1 cellular context compared by ENCODE assay signal in the genomic region with DNA sequence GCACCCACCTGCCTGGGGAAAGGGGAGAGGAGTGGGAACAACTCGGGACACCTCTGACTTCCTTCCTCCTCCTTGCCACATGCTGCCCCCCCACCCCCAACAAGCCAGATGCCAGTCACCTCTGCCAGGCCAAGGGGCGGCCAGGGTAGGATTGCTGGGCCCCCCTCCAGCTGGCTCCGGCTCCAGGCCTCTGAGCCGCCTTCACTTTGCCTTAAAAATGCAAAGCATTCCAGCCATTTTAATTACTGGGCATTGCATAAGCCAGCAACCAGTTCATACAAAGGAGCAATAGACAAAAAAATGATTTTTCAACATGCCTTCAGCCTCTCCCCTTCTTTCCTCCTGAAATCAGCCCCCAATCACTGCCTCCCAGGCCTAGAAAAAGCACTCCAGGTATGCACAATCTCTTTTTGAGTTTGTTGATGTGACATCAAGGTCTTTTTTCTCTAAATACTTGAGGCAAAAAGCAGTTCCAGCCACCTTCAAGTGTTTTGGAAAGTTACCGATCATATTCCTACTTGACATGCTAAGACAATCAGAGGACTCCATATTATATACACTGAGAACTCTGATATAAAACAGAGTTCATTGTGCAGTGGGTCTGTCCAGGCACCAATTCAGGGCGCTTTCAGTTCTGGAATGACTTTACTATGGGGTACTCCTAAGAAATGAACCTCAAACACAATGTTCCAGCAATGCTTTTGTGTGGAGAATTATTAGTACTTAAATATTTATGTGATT.
TF ChIP-seq lines count a peak whose summit lies in the region.

No MANE protein-coding gene starts in this region.

TF ChIP-seq in GM23338, 12 proteins besides CTCF, POLR2A, EP300 and RAD21 (continued from another document):
- TF ChIP-seq, protein P1, sequence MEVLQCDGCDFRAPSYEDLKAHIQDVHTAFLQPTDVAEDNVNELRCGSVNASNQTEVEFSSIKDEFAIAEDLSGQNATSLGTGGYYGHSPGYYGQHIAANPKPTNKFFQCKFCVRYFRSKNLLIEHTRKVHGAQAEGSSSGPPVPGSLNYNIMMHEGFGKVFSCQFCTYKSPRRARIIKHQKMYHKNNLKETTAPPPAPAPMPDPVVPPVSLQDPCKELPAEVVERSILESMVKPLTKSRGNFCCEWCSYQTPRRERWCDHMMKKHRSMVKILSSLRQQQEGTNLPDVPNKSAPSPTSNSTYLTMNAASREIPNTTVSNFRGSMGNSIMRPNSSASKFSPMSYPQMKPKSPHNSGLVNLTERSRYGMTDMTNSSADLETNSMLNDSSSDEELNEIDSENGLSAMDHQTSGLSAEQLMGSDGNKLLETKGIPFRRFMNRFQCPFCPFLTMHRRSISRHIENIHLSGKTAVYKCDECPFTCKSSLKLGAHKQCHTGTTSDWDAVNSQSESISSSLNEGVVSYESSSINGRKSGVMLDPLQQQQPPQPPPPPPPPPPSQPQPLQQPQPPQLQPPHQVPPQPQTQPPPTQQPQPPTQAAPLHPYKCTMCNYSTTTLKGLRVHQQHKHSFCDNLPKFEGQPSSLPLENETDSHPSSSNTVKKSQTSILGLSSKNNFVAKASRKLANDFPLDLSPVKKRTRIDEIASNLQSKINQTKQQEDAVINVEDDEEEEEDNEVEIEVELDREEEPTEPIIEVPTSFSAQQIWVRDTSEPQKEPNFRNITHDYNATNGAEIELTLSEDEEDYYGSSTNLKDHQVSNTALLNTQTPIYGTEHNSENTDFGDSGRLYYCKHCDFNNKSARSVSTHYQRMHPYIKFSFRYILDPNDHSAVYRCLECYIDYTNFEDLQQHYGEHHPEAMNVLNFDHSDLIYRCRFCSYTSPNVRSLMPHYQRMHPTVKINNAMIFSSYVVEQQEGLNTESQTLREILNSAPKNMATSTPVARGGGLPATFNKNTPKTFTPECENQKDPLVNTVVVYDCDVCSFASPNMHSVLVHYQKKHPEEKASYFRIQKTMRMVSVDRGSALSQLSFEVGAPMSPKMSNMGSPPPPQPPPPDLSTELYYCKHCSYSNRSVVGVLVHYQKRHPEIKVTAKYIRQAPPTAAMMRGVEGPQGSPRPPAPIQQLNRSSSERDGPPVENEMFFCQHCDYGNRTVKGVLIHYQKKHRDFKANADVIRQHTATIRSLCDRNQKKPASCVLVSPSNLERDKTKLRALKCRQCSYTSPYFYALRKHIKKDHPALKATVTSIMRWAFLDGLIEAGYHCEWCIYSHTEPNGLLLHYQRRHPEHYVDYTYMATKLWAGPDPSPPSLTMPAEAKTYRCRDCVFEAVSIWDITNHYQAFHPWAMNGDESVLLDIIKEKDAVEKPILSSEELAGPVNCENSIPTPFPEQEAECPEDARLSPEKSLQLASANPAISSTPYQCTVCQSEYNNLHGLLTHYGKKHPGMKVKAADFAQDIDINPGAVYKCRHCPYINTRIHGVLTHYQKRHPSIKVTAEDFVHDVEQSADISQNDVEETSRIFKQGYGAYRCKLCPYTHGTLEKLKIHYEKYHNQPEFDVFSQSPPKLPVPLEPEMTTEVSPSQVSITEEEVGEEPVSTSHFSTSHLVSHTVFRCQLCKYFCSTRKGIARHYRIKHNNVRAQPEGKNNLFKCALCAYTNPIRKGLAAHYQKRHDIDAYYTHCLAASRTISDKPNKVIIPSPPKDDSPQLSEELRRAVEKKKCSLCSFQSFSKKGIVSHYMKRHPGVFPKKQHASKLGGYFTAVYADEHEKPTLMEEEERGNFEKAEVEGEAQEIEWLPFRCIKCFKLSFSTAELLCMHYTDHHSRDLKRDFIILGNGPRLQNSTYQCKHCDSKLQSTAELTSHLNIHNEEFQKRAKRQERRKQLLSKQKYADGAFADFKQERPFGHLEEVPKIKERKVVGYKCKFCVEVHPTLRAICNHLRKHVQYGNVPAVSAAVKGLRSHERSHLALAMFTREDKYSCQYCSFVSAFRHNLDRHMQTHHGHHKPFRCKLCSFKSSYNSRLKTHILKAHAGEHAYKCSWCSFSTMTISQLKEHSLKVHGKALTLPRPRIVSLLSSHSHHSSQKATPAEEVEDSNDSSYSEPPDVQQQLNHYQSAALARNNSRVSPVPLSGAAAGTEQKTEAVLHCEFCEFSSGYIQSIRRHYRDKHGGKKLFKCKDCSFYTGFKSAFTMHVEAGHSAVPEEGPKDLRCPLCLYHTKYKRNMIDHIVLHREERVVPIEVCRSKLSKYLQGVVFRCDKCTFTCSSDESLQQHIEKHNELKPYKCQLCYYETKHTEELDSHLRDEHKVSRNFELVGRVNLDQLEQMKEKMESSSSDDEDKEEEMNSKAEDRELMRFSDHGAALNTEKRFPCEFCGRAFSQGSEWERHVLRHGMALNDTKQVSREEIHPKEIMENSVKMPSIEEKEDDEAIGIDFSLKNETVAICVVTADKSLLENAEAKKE (CRISPR knock-in tag; IDR thresholded peaks at IDR 0.05), result no peak
- TF ChIP-seq STAT1 (IDR thresholded peaks at IDR 0.05; ENCODE audit: unreplicated experiment), result no peak
- no peak for TF ChIP-seq ZNF114 (CRISPR knock-in tag; IDR thresholded peaks at IDR 0.05)
- TF ChIP-seq, protein P2, sequence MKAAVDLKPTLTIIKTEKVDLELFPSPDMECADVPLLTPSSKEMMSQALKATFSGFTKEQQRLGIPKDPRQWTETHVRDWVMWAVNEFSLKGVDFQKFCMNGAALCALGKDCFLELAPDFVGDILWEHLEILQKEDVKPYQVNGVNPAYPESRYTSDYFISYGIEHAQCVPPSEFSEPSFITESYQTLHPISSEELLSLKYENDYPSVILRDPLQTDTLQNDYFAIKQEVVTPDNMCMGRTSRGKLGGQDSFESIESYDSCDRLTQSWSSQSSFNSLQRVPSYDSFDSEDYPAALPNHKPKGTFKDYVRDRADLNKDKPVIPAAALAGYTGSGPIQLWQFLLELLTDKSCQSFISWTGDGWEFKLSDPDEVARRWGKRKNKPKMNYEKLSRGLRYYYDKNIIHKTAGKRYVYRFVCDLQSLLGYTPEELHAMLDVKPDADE (IDR thresholded peaks at IDR 0.05), result no peak
- no peak for TF ChIP-seq JUNB (IDR thresholded peaks at IDR 0.05; ENCODE audit: unreplicated experiment)
- no peak for TF ChIP-seq CREB1 (CRISPR knock-in tag; IDR thresholded peaks at IDR 0.05; ENCODE audit: low read depth)
- TF ChIP-seq NANOG (IDR thresholded peaks at IDR 0.05; ENCODE audit: borderline replicate concordance), result no peak
- no peak for TF ChIP-seq POLR2AphosphoS5 (IDR thresholded peaks at IDR 0.05; ENCODE audit: low read depth)
- no peak for TF ChIP-seq EZH2 (IDR thresholded peaks at IDR 0.05; ENCODE audit: low read depth, unreplicated experiment)
- TF ChIP-seq, protein P3, sequence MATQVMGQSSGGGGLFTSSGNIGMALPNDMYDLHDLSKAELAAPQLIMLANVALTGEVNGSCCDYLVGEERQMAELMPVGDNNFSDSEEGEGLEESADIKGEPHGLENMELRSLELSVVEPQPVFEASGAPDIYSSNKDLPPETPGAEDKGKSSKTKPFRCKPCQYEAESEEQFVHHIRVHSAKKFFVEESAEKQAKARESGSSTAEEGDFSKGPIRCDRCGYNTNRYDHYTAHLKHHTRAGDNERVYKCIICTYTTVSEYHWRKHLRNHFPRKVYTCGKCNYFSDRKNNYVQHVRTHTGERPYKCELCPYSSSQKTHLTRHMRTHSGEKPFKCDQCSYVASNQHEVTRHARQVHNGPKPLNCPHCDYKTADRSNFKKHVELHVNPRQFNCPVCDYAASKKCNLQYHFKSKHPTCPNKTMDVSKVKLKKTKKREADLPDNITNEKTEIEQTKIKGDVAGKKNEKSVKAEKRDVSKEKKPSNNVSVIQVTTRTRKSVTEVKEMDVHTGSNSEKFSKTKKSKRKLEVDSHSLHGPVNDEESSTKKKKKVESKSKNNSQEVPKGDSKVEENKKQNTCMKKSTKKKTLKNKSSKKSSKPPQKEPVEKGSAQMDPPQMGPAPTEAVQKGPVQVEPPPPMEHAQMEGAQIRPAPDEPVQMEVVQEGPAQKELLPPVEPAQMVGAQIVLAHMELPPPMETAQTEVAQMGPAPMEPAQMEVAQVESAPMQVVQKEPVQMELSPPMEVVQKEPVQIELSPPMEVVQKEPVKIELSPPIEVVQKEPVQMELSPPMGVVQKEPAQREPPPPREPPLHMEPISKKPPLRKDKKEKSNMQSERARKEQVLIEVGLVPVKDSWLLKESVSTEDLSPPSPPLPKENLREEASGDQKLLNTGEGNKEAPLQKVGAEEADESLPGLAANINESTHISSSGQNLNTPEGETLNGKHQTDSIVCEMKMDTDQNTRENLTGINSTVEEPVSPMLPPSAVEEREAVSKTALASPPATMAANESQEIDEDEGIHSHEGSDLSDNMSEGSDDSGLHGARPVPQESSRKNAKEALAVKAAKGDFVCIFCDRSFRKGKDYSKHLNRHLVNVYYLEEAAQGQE (IDR thresholded peaks at IDR 0.05; ENCODE audit: unreplicated experiment), result no peak
- no peak for TF ChIP-seq ZNF331 (CRISPR knock-in tag; IDR thresholded peaks at IDR 0.05; ENCODE audit: low read depth)
